ENCODE assay signal across 8 cellular contexts in genomic region chr16:1308977-1309885, GRCh38. TPM values are rescaled to one million over a fixed set of nuclear protein-coding genes. Genes with fewer than 3 reads are reported as not detected.
DNase-seq lines count a peak whose midpoint lies in the region; ATAC-seq and TF ChIP-seq lines count a peak whose summit lies in the region.

Gene UBE2I (plus strand): TSS chr16:1309636. CDS start chr16:1314031, 4,395 bp downstream.

- no peaks in the 10 kb centered on the region for H3K27me3 ChIP-seq in spleen (replicated peaks in 1 of 7)

- TF ChIP-seq POLR2A in spleen (IDR thresholded peaks at IDR 0.05), result peak in 2 of 3 donors; percentile 18 to 55

- peaks cover 24 to 74% (median 62%) of the 10 kb centered on the region in 6 donors for H3K4me1 ChIP-seq in spleen

- peaks cover 0 to 28% (median 16%) of the 10 kb centered on the region in 6 donors for H3K36me3 ChIP-seq in spleen

- intact Hi-C loops in spleen (cut with DNase I; ENCODE audit: low total_unique reads), result no loop called here

- TF ChIP-seq CTCF in AG09309 (IDR thresholded peaks at IDR 0.05; ENCODE audit: control insufficient read depth, insufficient read depth, low read depth, low read length, missing control alignments) (no peak), spleen (IDR thresholded peaks at IDR 0.05 in 8 of 11, conservative IDR thresholded peaks at IDR 0.05 in 3 of 11) (no peak)

- no peaks in the 10 kb centered on the region for H3K9me3 ChIP-seq in spleen

- 0 to 1% (median 0%) methylated on average over 16 to 117 of the region's 117 CpGs for WGBS in spleen, 5 donors

- peak within 1 kb of the TSS; percentile 65 for H3K4me3 ChIP-seq in AG09309 (ENCODE audit: control insufficient read depth, low read depth, low read length)
- peak within 1 kb of the TSS; percentile 81 to 96 (median 86) for H3K4me3 ChIP-seq in spleen

- H3K27ac ChIP-seq in spleen, result peak within 1 kb of the TSS; percentile 96 to 99 (median 98)

- ATAC-seq in GM19023 (IDR thresholded peaks at IDR 0.05; ENCODE audit: unreplicated experiment) (peak; percentile 50), HG03280 (IDR thresholded peaks at IDR 0.05; ENCODE audit: unreplicated experiment) (peak; percentile 69)

- DNase-seq in AG09309 (ENCODE audit: low read depth), result peak; percentile 93
- peak; percentile 92 to 97 for DNase-seq in NCI-H446 (lab: John Stamatoyannopoulos, UW)
- DNase-seq in activated CD4-positive, CD25-positive, alpha-beta regulatory T cell treated with anti-CD3 and anti-CD28 coated beads, Interleukin-2, amount 50 U/mL, for 16 hours (ENCODE audit: low read depth, low spot score), result peak; percentile 96
- DNase-seq in central memory CD4-positive, alpha-beta T cell, result peak; percentile 98
- peak; percentile 99 for DNase-seq in inferior parietal cortex (ENCODE audit: extremely low spot score)
- peak; percentile 97 for DNase-seq in spleen

RNA-seq across cellular contexts. Expression of gene UBE2I, which starts in this region (rescaled TPM):
- total RNA-seq in spleen, result 100 to 1,000 TPM; 101 to 142 (median 129) TPM
- polyA plus RNA-seq in spleen, result 10 to 100 TPM; 78.1 to 94.9 (median 83.7) TPM

Comparison
In these comparisons a context has a peak if more than half of its experiments do, and no peak if none do; other contexts are left out.
1. Peak in every context shown above with its lines: DNase-seq, ATAC-seq, H3K4me3 ChIP-seq and H3K27ac ChIP-seq.